ENCODE assay signal across 8 cellular contexts in genomic region chr14:52695481-52696091, GRCh38. TPM values are rescaled to one million over a fixed set of nuclear protein-coding genes. Genes with fewer than 3 reads are reported as not detected.
DNase-seq lines count a peak whose midpoint lies in the region; ATAC-seq and TF ChIP-seq lines count a peak whose summit lies in the region.

TSS of gene ERO1A (minus strand) at chr14:52695558. CDS start at chr14:52695481, 77 bp downstream.

- no TSS peak for BruUV-seq in Caco-2 (replicated peaks; lab: Mats Ljungman, UMichigan)

- POLR2A ChIA-PET in Caco-2 (lab: Charles Lee), result interaction anchor here (0.6 kb wide), 1 partner anchor 12 kb away, joined by 3 read pairs; no protein-coding TSS in a partner anchor

- H3K36me3 ChIP-seq in Caco-2 (ENCODE audit: control insufficient read depth, insufficient read depth, low read length), result no peaks in the 10 kb centered on the region
- no peaks in the 10 kb centered on the region for H3K36me3 ChIP-seq in mucosa of descending colon (ENCODE audit: low read depth)

- TF ChIP-seq CTCF in Caco-2 (IDR thresholded peaks at IDR 0.05; ENCODE audit: insufficient read depth in 1 of 2, low read depth in 1 of 2, low read length in 1 of 2, severe bottlenecking in 1 of 2, unreplicated experiment in 1 of 2), result no peak
- TF ChIP-seq CTCF in epithelial cell of esophagus (IDR thresholded peaks at IDR 0.05; ENCODE audit: insufficient read depth, low read depth, low read length, missing control alignments), result no peak
- no peak for TF ChIP-seq CTCF in mucosa of descending colon (IDR thresholded peaks at IDR 0.05)

- DNase-seq in Caco-2 (peak; percentile 81 to 90), HS-27A (ENCODE audit: low read depth) (peak; percentile 59), NOMO-1 (lab: John Stamatoyannopoulos, UW; ENCODE audit: unreplicated experiment in 2 of 2) (peak; percentile 61 to 64), activated T-cell treated with anti-CD3 and anti-CD28 coated beads for 24 hours (ENCODE audit: low read depth) (peak; percentile 62), epithelial cell of esophagus (ENCODE audit: low read depth) (peak; percentile 94), mucosa of descending colon (peak; percentile 86 to 93 (median 90))
- DNase-seq in stimulated activated CD8-positive, alpha-beta memory T cell treated with anti-CD3 and anti-CD28 coated beads, Interleukin-4, amount 100 ng/mL, for 24 hours (ENCODE audit: low read depth), result peak; percentile 51

- CTCF ChIA-PET in Caco-2 (lab: Charles Lee), result interaction anchor here (0.9 to 1.0 kb wide), 2 partner anchors 34 to 81 kb away, joined by 3 to 4 read pairs; partner anchors contain the start of gene STYX

- H3K4me1 ChIP-seq in Caco-2, result peaks cover 23% of the 10 kb centered on the region
- peaks cover 20% of the 10 kb centered on the region for H3K4me1 ChIP-seq in mucosa of descending colon (ENCODE audit: low read depth)

- intact Hi-C loops in Caco-2 (cut with micrococcal nuclease; ENCODE audit: unreplicated experiment), result loop anchor here (10.0 kb wide), 1 partner anchor 141 kb away; the partner anchor contains the start of genes GPR137C and TXNDC16
- intact Hi-C loops in mucosa of descending colon (cut with DNase I, micrococcal nuclease), result no loop called here

- H3K4me3 ChIP-seq in Caco-2 (ENCODE audit: low read depth, low read length) (peak within 1 kb of the TSS; percentile 71), epithelial cell of esophagus (ENCODE audit: low read length) (peak within 1 kb of the TSS; percentile 94), mucosa of descending colon (peak within 1 kb of the TSS; percentile 83)

- no peaks in the 10 kb centered on the region for H3K36me3 Mint-ChIP-seq in Caco-2 (ENCODE audit: insufficient read depth, unreplicated experiment)

- peak within 1 kb of the TSS; percentile 93 for H3K4me3 Mint-ChIP-seq in Caco-2 (ENCODE audit: unreplicated experiment)

- H3K27me3 ChIP-seq in Caco-2 (replicated peaks; ENCODE audit: control insufficient read depth, insufficient read depth, low read length), result no peaks in the 10 kb centered on the region

- peaks cover 38% of the 10 kb centered on the region for H3K4me1 Mint-ChIP-seq in Caco-2 (ENCODE audit: low read depth, unreplicated experiment)

- H3K27me3 Mint-ChIP-seq in Caco-2 (ENCODE audit: insufficient read depth, unreplicated experiment), result no peaks in the 10 kb centered on the region

- H3K9me3 ChIP-seq in Caco-2 (no peaks in the 10 kb centered on the region), mucosa of descending colon (no peaks in the 10 kb centered on the region)

- H3K27ac Mint-ChIP-seq in Caco-2 (ENCODE audit: unreplicated experiment), result peak within 1 kb of the TSS; percentile 81

- ATAC-seq in GM19468 (IDR thresholded peaks at IDR 0.05; ENCODE audit: extremely low read depth, unreplicated experiment), result peak; percentile 26
- peak; percentile 94 for ATAC-seq in mucosa of descending colon

- no peaks in the 10 kb centered on the region for H3K9me3 Mint-ChIP-seq in Caco-2 (ENCODE audit: unreplicated experiment)

RNA-seq across cellular contexts. Expression of gene ERO1A, which starts in this region (rescaled TPM):
- total RNA-seq in Caco-2 (2022) (73.6 and 83.4 TPM in 2 replicates), mucosa of descending colon (10 to 100 TPM; 45.1 to 67.5 (median 55.4) TPM)

Comparison
In these comparisons a context has a peak if more than half of its experiments do, and no peak if none do; other contexts are left out.
1. Peak in every context shown above with its lines: DNase-seq, ATAC-seq and H3K4me3 ChIP-seq.